13 cellular contexts compared by ENCODE assay signal in genomic region chr6:28139860-28140500, GRCh38. TPM values are rescaled to one million over a fixed set of nuclear protein-coding genes. Genes with fewer than 3 reads are reported as not detected.
DNase-seq lines count a peak whose midpoint lies in the region; ATAC-seq and TF ChIP-seq lines count a peak whose summit lies in the region.
"Had no signal": no experiment of that assay in that cellular context is flagged by ENCODE, and none has a peak within 500 bp of the region (broad histone marks: within the 10 kb centered on the region; RNA-seq: fewer than 3 reads in every experiment).

No MANE protein-coding gene starts in this region.

- peaks cover 78% of the 10 kb centered on the region for H3K4me1 Mint-ChIP-seq in CD4-positive, alpha-beta T cell (ENCODE audit: low read depth)
- H3K4me1 Mint-ChIP-seq in activated naive CD8-positive, alpha-beta T cell treated with anti-CD3 and anti-CD28 coated beads, Interleukin-2, amount 10 ng/mL, durations not matched to agents 7 days and 5 days, result peaks cover 43% of the 10 kb centered on the region

- H3K27ac Mint-ChIP-seq in CD4-positive, alpha-beta T cell, result peak overlapping the region; percentile 95
- H3K27ac Mint-ChIP-seq in activated naive CD8-positive, alpha-beta T cell treated with anti-CD3 and anti-CD28 coated beads, Interleukin-2, amount 10 ng/mL, durations not matched to agents 7 days and 5 days, result peak overlapping the region; percentile 81
- H3K27ac Mint-ChIP-seq: endodermal cell had no signal

- H3K9ac ChIP-seq in KMS-11, result no peak overlapping the region

- no peak for DNase-seq in CD4-positive, alpha-beta T cell
- DNase-seq in activated naive CD8-positive, alpha-beta T cell treated with anti-CD3 and anti-CD28 coated beads, Interleukin-2, amount 10 ng/mL, durations not matched to agents 7 days and 5 days, result no peak
- DNase-seq in spleen, result no peak
- no peak for DNase-seq in GOT3 (lab: John Stamatoyannopoulos, UW)
- DNase-seq: amygdala; endodermal cell; NCI-H446; SIG-M5; stimulated activated CD4-positive, alpha-beta T cell treated with anti-CD3 and anti-CD28 coated beads, Interleukin-12 subunit alpha, Interleukin-12 subunit beta, amount 100 ng/mL, for 4 hours had no signal

- H3K4me1 ChIP-seq in KMS-11 (ENCODE audit: low read depth, poor library complexity, severe bottlenecking) (peaks cover 51% of the 10 kb centered on the region), mononuclear cell (ENCODE audit: insufficient read depth, low read length) (peaks cover 38% of the 10 kb centered on the region), spleen (peaks cover 40 to 83% (median 63%) of the 10 kb centered on the region in 6 donors), gastroesophageal sphincter (peaks cover 23 to 64% (median 26%) of the 10 kb centered on the region in 3 donors)

- TF ChIP-seq POLR2A in spleen (IDR thresholded peaks at IDR 0.05) (no peak), gastroesophageal sphincter (IDR thresholded peaks at IDR 0.05) (no peak)

- H3K27me3 Mint-ChIP-seq in CD4-positive, alpha-beta T cell, result no peaks in the 10 kb centered on the region
- H3K27me3 Mint-ChIP-seq in activated naive CD8-positive, alpha-beta T cell treated with anti-CD3 and anti-CD28 coated beads, Interleukin-2, amount 10 ng/mL, durations not matched to agents 7 days and 5 days, result no peaks in the 10 kb centered on the region

- no peak overlapping the region for H3K4me3 ChIP-seq in KMS-11 (IDR thresholded peaks at IDR 0.05; ENCODE audit: insufficient read depth, low read depth, low read length)
- H3K4me3 ChIP-seq in mononuclear cell (ENCODE audit: low read length), result peak overlapping the region; percentile 7
- peak overlapping the region in 4 of 8 donors; percentile 1 to 59 (median 20) for H3K4me3 ChIP-seq in spleen
- H3K4me3 ChIP-seq in gastroesophageal sphincter, result no peak overlapping the region

- POLR2A ChIA-PET in CD4-positive, alpha-beta T cell (lab: Charles Lee), result interaction anchor here (0.5 to 7.9 kb wide), 8 partner anchors 8 to 259 kb away, joined by 3 to 71 read pairs (median 20); partner anchors contain the start of genes ZKSCAN4, ZSCAN12, ZSCAN16 and ZSCAN26
- POLR2A ChIA-PET in activated naive CD8-positive, alpha-beta T cell treated with anti-CD3 and anti-CD28 coated beads, Interleukin-2, amount 10 ng/mL, durations not matched to agents 7 days and 5 days (lab: Charles Lee), result interaction anchor here (0.7 to 1.1 kb wide), 3 partner anchors 11 to 302 kb away, joined by 3 to 4 read pairs (median 3); a partner anchor contains a TSS

- TF ChIP-seq EP300 in gastroesophageal sphincter (IDR thresholded peaks at IDR 0.05), result no peak

- H3K36me3 ChIP-seq in KMS-11 (ENCODE audit: insufficient read depth), result peaks cover 2% of the 10 kb centered on the region
- peaks cover 0 to 11% (median under 1%) of the 10 kb centered on the region in 6 donors for H3K36me3 ChIP-seq in spleen
- H3K36me3 ChIP-seq in gastroesophageal sphincter, result peaks cover 0 to 9% of the 10 kb centered on the region in 2 donors

- peak overlapping the region; percentile 36; the same call in 1 of the 2 replicates for H2AFZ ChIP-seq in KMS-11 (ENCODE audit: low read depth)

- no peak for ATAC-seq in CD4-positive, alpha-beta T cell (ENCODE audit: poor library complexity)
- no peak for ATAC-seq in activated naive CD8-positive, alpha-beta T cell treated with anti-CD3 and anti-CD28 coated beads, Interleukin-2, amount 10 ng/mL, durations not matched to agents 7 days and 5 days (ENCODE audit: low read depth)
- ATAC-seq in GM19351 (IDR thresholded peaks at IDR 0.05; ENCODE audit: unreplicated experiment) (no peak), gastroesophageal sphincter (no peak)

- H3K36me3 Mint-ChIP-seq in CD4-positive, alpha-beta T cell (ENCODE audit: low read depth), result peaks cover 37% of the 10 kb centered on the region
- peaks cover 10% of the 10 kb centered on the region for H3K36me3 Mint-ChIP-seq in activated naive CD8-positive, alpha-beta T cell treated with anti-CD3 and anti-CD28 coated beads, Interleukin-2, amount 10 ng/mL, durations not matched to agents 7 days and 5 days

- peak overlapping the region; percentile 92 for H3K4me2 ChIP-seq in KMS-11

- TF ChIP-seq CTCF in CD4-positive, alpha-beta T cell (IDR thresholded peaks at IDR 0.05), result no peak
- TF ChIP-seq CTCF in KMS-11 (conservative IDR thresholded peaks at IDR 0.05; ENCODE audit: low read depth, low read length) (no peak), spleen (IDR thresholded peaks at IDR 0.05 in 8 of 11, conservative IDR thresholded peaks at IDR 0.05 in 3 of 11) (no peak), gastroesophageal sphincter (IDR thresholded peaks at IDR 0.05) (no peak)

- no peak overlapping the region for H3K27ac ChIP-seq in CD4-positive, alpha-beta T cell (ENCODE audit: low read depth, low read length)
- H3K27ac ChIP-seq in KMS-11, result no peak overlapping the region; the same call in 1 of the 2 replicates
- peak overlapping the region in 4 of 8 donors; percentile 13 to 53 (median 44) for H3K27ac ChIP-seq in spleen
- H3K27ac ChIP-seq in gastroesophageal sphincter, result no peak overlapping the region

- intact Hi-C loops in CD4-positive, alpha-beta T cell (cut with DNase I, micrococcal nuclease), result loop anchor here (2.0 to 10.0 kb wide), 5 partner anchors 55 to 545 kb away; partner anchors contain the start of genes ZNF165 (in 1 of the 2) and ZSCAN26 (in 1 of the 2)
- intact Hi-C loops in spleen (cut with DNase I; ENCODE audit: low total_unique reads), result loop anchor here (10.0 kb wide), 2 partner anchors 85 to 215 kb away; partner anchors contain the start of gene ZSCAN9

- H4K20me1 ChIP-seq in KMS-11 (ENCODE audit: insufficient read depth), result no peaks in the 10 kb centered on the region

- H3K9me3 ChIP-seq in CD4-positive, alpha-beta T cell (ENCODE audit: control insufficient read depth, low read length), result no peaks in the 10 kb centered on the region
- H3K9me3 ChIP-seq in mononuclear cell (ENCODE audit: low read depth, low read length), result no peaks in the 10 kb centered on the region
- H3K9me3 ChIP-seq in spleen, result no peaks in the 10 kb centered on the region
- H3K9me3 ChIP-seq in gastroesophageal sphincter, result no peaks in the 10 kb centered on the region

- peaks cover 32% of the 10 kb centered on the region for H3K79me2 ChIP-seq in KMS-11 (ENCODE audit: insufficient read depth, low read depth)

- H3K4me3 Mint-ChIP-seq in CD4-positive, alpha-beta T cell, result peak overlapping the region; percentile 86
- H3K4me3 Mint-ChIP-seq in activated naive CD8-positive, alpha-beta T cell treated with anti-CD3 and anti-CD28 coated beads, Interleukin-2, amount 10 ng/mL, durations not matched to agents 7 days and 5 days, result peak overlapping the region; percentile 70
- H3K4me3 Mint-ChIP-seq: endodermal cell had no signal

- no peaks in the 10 kb centered on the region for H3K9me3 Mint-ChIP-seq in CD4-positive, alpha-beta T cell
- H3K9me3 Mint-ChIP-seq in activated naive CD8-positive, alpha-beta T cell treated with anti-CD3 and anti-CD28 coated beads, Interleukin-2, amount 10 ng/mL, durations not matched to agents 7 days and 5 days, result no peaks in the 10 kb centered on the region
- H3K9me3 Mint-ChIP-seq: endodermal cell had no signal

- WGBS in spleen, 5 donors, result 48 to 79% (median 74%) methylated on average over 7 of the region's 7 CpGs
- 69 to 88% methylated on average over 1 to 5 of the region's 7 CpGs for WGBS in gastroesophageal sphincter (ENCODE audit: low coverage in 1 of 2), 2 donors

- no peaks in the 10 kb centered on the region for H3K27me3 ChIP-seq in CD4-positive, alpha-beta T cell (ENCODE audit: control insufficient read depth, insufficient read depth, low read length)
- H3K27me3 ChIP-seq in KMS-11 (ENCODE audit: insufficient read depth, low read depth) (no peaks in the 10 kb centered on the region), mononuclear cell (ENCODE audit: insufficient read depth, low read length) (no peaks in the 10 kb centered on the region), spleen (replicated peaks in 1 of 7) (no peaks in the 10 kb centered on the region), gastroesophageal sphincter (no peaks in the 10 kb centered on the region)

- CTCF ChIA-PET in CD4-positive, alpha-beta T cell (lab: Charles Lee), result interaction anchor here (1.4 to 2.6 kb wide), 3 partner anchors 10 to 216 kb away, joined by 4 to 18 read pairs (median 4); no protein-coding TSS in a partner anchor

RNA-seq across cellular contexts. Expression of gene ZKSCAN8, which starts 1.7 kb away (rescaled TPM):
- total RNA-seq in CD4-positive, alpha-beta T cell, result 10 to 100 TPM; 23.2 to 25.1 TPM
- total RNA-seq in activated naive CD8-positive, alpha-beta T cell treated with anti-CD3 and anti-CD28 coated beads, Interleukin-2, amount 10 ng/mL, durations not matched to agents 7 days and 5 days, result 10 to 100 TPM; 29.8 to 30.7 TPM
- total RNA-seq in mononuclear cell, result 22.6 TPM
- 10 to 100 TPM; 22.2 to 33.0 (median 28.6) TPM for total RNA-seq in spleen
- 1 to 10 TPM; 3.1 to 4.4 (median 3.4) TPM for polyA plus RNA-seq in spleen
- 10 to 100 TPM; 22.0 to 32.7 (median 29.6) TPM for total RNA-seq in gastroesophageal sphincter

RNA-seq across cellular contexts. Expression of gene ZSCAN16, which starts 15.6 kb away (rescaled TPM):
- 1 to 10 TPM; 7.3 to 7.4 TPM for total RNA-seq in CD4-positive, alpha-beta T cell
- total RNA-seq in activated naive CD8-positive, alpha-beta T cell treated with anti-CD3 and anti-CD28 coated beads, Interleukin-2, amount 10 ng/mL, durations not matched to agents 7 days and 5 days, result 1 to 10 TPM; 6.9 to 8.6 TPM
- total RNA-seq in mononuclear cell, result 10.2 TPM
- total RNA-seq in spleen, result 10 to 100 TPM in 2 of 7 donors, 1 to 10 TPM in 5; 6.2 to 11.7 (median 8.4) TPM
- 10 to 100 TPM in 1 of 3 donors, 1 to 10 TPM in 2; 8.6 to 11.1 (median 8.8) TPM for polyA plus RNA-seq in spleen
- 1 to 10 TPM; 4.4 to 7.1 (median 5.0) TPM for total RNA-seq in gastroesophageal sphincter

RNA-seq across cellular contexts. Expression of gene ZNF165, which starts 59.6 kb away (rescaled TPM):
- total RNA-seq in CD4-positive, alpha-beta T cell, result 1 to 10 TPM; 5.1 to 5.5 TPM
- 1 to 10 TPM; 1.2 to 1.3 TPM for total RNA-seq in activated naive CD8-positive, alpha-beta T cell treated with anti-CD3 and anti-CD28 coated beads, Interleukin-2, amount 10 ng/mL, durations not matched to agents 7 days and 5 days
- 2.1 TPM for total RNA-seq in mononuclear cell
- total RNA-seq in spleen, result 1 to 10 TPM in 4 of 7 donors, under 1 TPM in 3; 0.60 to 2.0 (median 1.0) TPM
- 1 to 10 TPM in 2 of 3 donors, under 1 TPM in 1; 0.77 to 1.9 (median 1.3) TPM for polyA plus RNA-seq in spleen
- 1 to 10 TPM in 1 of 4 donors, under 1 TPM in 3; 0.77 to 1.6 (median 0.80) TPM for total RNA-seq in gastroesophageal sphincter
